In the genomic region with DNA sequence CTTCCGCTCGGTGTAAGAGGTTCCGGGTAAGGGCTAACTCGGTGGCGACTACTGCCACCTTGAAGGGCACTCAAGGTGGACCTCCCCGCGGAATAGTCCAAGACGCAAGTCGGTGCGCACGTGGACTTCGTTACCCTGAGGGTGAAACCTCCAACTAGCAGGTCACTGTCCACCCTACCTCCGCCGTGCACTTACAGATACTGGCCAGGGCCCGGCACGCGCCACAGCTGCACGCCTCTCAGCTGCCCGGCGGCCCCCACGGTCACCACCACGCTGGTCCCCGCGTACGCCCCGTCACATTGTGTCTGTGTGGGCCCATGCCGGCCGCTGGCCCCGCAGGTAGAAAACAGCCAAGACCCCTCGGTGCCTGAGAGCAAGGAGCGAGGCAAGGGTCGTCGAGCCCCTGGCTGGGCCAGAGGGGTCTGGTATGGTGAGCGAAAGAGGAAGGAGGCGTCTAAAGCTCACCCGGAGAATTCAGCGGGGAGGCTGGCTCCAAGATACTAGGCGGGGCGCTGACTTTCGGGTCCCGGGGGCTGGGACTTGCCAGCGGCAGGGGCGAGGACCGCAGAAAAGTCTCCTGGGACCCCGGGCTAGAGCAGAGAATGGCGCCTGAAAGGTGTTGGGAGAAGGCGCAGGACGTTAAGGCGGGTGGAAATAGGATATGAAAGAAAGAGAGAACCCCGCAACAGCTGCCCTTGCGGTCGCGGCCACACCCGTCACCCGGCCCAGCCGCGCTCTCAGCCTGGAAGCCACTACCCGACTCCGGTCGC, we compare ENCODE assay signal across 1 cellular context.
A peak's percentile ranks its signal among the peaks of the same experiment; 100 is the strongest.
TF ChIP-seq lines count a peak whose summit lies in the region.

No MANE protein-coding gene starts in this region.

TF ChIP-seq in GM12878, 131 proteins besides CTCF, POLR2A, EP300 and RAD21 (continues in another document):
- TF ChIP-seq KAT2A (conservative IDR thresholded peaks at IDR 0.05; ENCODE audit: control insufficient read depth, low read depth, low read length), result no peak
- no peak for TF ChIP-seq IRF4 (IDR thresholded peaks at IDR 0.05; ENCODE audit: low read depth, low read length)
- TF ChIP-seq RB1 (IDR thresholded peaks at IDR 0.05; ENCODE audit: borderline replicate concordance), result no peak
- TF ChIP-seq POLR2AphosphoS2 (IDR thresholded peaks at IDR 0.05; ENCODE audit: low read depth, low read length), result no peak
- no peak for TF ChIP-seq ZZZ3 (IDR thresholded peaks at IDR 0.05; ENCODE audit: control insufficient read depth, insufficient read length, low read depth)
- no peak for TF ChIP-seq SIX5 (IDR thresholded peaks at IDR 0.05; ENCODE audit: low read depth, low read length, severe bottlenecking)
- no peak for TF ChIP-seq CHD2 (IDR thresholded peaks at IDR 0.05; ENCODE audit: borderline replicate concordance, low read depth, low read length)
- TF ChIP-seq DPF2 (IDR thresholded peaks at IDR 0.05), result no peak
- TF ChIP-seq NFIC (IDR thresholded peaks at IDR 0.05; ENCODE audit: low read depth, low read length), result no peak
- no peak for TF ChIP-seq BCL11A (IDR thresholded peaks at IDR 0.05; ENCODE audit: low read depth, low read length)
- TF ChIP-seq KDM1A (IDR thresholded peaks at IDR 0.05; ENCODE audit: borderline replicate concordance), result no peak
- TF ChIP-seq ASH2L (IDR thresholded peaks at IDR 0.05; ENCODE audit: borderline replicate concordance, low read depth), result no peak
- TF ChIP-seq RFX5 (IDR thresholded peaks at IDR 0.05; ENCODE audit: low read depth, low read length), result no peak
- TF ChIP-seq IKZF1 (conservative IDR thresholded peaks at IDR 0.05), result peak; percentile 54
- no peak for TF ChIP-seq STAT1 (conservative IDR thresholded peaks at IDR 0.05)
- no peak for TF ChIP-seq JUNB (IDR thresholded peaks at IDR 0.05)
- no peak for TF ChIP-seq PAX5 (IDR thresholded peaks at IDR 0.05; ENCODE audit: borderline replicate concordance, low read depth, low read length)
- no peak for TF ChIP-seq NR2C2 (IDR thresholded peaks at IDR 0.05; ENCODE audit: borderline replicate concordance, control insufficient read depth, insufficient read length, low read depth)
- TF ChIP-seq MEF2B (IDR thresholded peaks at IDR 0.05; ENCODE audit: partially characterized antibody, poor library complexity, severe bottlenecking), result peak; percentile 78
- TF ChIP-seq, protein P1, sequence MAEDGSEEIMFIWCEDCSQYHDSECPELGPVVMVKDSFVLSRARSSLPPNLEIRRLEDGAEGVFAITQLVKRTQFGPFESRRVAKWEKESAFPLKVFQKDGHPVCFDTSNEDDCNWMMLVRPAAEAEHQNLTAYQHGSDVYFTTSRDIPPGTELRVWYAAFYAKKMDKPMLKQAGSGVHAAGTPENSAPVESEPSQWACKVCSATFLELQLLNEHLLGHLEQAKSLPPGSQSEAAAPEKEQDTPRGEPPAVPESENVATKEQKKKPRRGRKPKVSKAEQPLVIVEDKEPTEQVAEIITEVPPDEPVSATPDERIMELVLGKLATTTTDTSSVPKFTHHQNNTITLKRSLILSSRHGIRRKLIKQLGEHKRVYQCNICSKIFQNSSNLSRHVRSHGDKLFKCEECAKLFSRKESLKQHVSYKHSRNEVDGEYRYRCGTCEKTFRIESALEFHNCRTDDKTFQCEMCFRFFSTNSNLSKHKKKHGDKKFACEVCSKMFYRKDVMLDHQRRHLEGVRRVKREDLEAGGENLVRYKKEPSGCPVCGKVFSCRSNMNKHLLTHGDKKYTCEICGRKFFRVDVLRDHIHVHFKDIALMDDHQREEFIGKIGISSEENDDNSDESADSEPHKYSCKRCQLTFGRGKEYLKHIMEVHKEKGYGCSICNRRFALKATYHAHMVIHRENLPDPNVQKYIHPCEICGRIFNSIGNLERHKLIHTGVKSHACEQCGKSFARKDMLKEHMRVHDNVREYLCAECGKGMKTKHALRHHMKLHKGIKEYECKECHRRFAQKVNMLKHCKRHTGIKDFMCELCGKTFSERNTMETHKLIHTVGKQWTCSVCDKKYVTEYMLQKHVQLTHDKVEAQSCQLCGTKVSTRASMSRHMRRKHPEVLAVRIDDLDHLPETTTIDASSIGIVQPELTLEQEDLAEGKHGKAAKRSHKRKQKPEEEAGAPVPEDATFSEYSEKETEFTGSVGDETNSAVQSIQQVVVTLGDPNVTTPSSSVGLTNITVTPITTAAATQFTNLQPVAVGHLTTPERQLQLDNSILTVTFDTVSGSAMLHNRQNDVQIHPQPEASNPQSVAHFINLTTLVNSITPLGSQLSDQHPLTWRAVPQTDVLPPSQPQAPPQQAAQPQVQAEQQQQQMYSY (CRISPR knock-in tag; IDR thresholded peaks at IDR 0.05), result no peak
- no peak for TF ChIP-seq FOXM1 (IDR thresholded peaks at IDR 0.05; ENCODE audit: low read depth, low read length)
- TF ChIP-seq, protein P2, sequence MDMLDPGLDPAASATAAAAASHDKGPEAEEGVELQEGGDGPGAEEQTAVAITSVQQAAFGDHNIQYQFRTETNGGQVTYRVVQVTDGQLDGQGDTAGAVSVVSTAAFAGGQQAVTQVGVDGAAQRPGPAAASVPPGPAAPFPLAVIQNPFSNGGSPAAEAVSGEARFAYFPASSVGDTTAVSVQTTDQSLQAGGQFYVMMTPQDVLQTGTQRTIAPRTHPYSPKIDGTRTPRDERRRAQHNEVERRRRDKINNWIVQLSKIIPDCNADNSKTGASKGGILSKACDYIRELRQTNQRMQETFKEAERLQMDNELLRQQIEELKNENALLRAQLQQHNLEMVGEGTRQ (IDR thresholded peaks at IDR 0.05; ENCODE audit: borderline replicate concordance, low read depth, low read length), result no peak
- no peak for TF ChIP-seq RBBP5 (conservative IDR thresholded peaks at IDR 0.05)
- TF ChIP-seq CBFB (IDR thresholded peaks at IDR 0.05; ENCODE audit: low read depth), result 0 out of 2 replicates have a peak, but pooled peaks have one; percentile 27
- TF ChIP-seq, protein P3, sequence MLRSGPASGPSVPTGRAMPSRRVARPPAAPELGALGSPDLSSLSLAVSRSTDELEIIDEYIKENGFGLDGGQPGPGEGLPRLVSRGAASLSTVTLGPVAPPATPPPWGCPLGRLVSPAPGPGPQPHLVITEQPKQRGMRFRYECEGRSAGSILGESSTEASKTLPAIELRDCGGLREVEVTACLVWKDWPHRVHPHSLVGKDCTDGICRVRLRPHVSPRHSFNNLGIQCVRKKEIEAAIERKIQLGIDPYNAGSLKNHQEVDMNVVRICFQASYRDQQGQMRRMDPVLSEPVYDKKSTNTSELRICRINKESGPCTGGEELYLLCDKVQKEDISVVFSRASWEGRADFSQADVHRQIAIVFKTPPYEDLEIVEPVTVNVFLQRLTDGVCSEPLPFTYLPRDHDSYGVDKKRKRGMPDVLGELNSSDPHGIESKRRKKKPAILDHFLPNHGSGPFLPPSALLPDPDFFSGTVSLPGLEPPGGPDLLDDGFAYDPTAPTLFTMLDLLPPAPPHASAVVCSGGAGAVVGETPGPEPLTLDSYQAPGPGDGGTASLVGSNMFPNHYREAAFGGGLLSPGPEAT (IDR thresholded peaks at IDR 0.05; ENCODE audit: low read depth), result no peak
- no peak for TF ChIP-seq GABPA (IDR thresholded peaks at IDR 0.05; ENCODE audit: low read depth)
- TF ChIP-seq NFXL1 (IDR thresholded peaks at IDR 0.05; ENCODE audit: borderline replicate concordance), result no peak
- TF ChIP-seq MYC (IDR thresholded peaks at IDR 0.05; ENCODE audit: insufficient read depth, insufficient read length, insufficient replicate concordance, low read length, severe bottlenecking), result no peak
- TF ChIP-seq KLF5 (IDR thresholded peaks at IDR 0.05; ENCODE audit: partially characterized antibody), result no peak
- TF ChIP-seq, protein P4, sequence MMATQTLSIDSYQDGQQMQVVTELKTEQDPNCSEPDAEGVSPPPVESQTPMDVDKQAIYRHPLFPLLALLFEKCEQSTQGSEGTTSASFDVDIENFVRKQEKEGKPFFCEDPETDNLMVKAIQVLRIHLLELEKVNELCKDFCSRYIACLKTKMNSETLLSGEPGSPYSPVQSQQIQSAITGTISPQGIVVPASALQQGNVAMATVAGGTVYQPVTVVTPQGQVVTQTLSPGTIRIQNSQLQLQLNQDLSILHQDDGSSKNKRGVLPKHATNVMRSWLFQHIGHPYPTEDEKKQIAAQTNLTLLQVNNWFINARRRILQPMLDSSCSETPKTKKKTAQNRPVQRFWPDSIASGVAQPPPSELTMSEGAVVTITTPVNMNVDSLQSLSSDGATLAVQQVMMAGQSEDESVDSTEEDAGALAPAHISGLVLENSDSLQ (IDR thresholded peaks at IDR 0.05), result no peak
- peak; percentile 65; the same call in 1 of the 2 replicates for TF ChIP-seq TCF12 (IDR thresholded peaks at IDR 0.05; ENCODE audit: low read depth, low read length)
- TF ChIP-seq, protein P5, sequence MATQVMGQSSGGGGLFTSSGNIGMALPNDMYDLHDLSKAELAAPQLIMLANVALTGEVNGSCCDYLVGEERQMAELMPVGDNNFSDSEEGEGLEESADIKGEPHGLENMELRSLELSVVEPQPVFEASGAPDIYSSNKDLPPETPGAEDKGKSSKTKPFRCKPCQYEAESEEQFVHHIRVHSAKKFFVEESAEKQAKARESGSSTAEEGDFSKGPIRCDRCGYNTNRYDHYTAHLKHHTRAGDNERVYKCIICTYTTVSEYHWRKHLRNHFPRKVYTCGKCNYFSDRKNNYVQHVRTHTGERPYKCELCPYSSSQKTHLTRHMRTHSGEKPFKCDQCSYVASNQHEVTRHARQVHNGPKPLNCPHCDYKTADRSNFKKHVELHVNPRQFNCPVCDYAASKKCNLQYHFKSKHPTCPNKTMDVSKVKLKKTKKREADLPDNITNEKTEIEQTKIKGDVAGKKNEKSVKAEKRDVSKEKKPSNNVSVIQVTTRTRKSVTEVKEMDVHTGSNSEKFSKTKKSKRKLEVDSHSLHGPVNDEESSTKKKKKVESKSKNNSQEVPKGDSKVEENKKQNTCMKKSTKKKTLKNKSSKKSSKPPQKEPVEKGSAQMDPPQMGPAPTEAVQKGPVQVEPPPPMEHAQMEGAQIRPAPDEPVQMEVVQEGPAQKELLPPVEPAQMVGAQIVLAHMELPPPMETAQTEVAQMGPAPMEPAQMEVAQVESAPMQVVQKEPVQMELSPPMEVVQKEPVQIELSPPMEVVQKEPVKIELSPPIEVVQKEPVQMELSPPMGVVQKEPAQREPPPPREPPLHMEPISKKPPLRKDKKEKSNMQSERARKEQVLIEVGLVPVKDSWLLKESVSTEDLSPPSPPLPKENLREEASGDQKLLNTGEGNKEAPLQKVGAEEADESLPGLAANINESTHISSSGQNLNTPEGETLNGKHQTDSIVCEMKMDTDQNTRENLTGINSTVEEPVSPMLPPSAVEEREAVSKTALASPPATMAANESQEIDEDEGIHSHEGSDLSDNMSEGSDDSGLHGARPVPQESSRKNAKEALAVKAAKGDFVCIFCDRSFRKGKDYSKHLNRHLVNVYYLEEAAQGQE (IDR thresholded peaks at IDR 0.05; ENCODE audit: low read depth, low read length), result no peak
- no peak for TF ChIP-seq SUPT20H (IDR thresholded peaks at IDR 0.05; ENCODE audit: borderline replicate concordance, control insufficient read depth, low read depth, low read length)
- no peak for TF ChIP-seq BMI1 (IDR thresholded peaks at IDR 0.05; ENCODE audit: borderline replicate concordance)
- TF ChIP-seq NRF1 (conservative IDR thresholded peaks at IDR 0.05; ENCODE audit: low read depth, low read length), result no peak
- peak; percentile 67 for TF ChIP-seq RUNX3 (IDR thresholded peaks at IDR 0.05; ENCODE audit: low read length)
- TF ChIP-seq ZNF622 (IDR thresholded peaks at IDR 0.05), result no peak
- TF ChIP-seq, protein P6, sequence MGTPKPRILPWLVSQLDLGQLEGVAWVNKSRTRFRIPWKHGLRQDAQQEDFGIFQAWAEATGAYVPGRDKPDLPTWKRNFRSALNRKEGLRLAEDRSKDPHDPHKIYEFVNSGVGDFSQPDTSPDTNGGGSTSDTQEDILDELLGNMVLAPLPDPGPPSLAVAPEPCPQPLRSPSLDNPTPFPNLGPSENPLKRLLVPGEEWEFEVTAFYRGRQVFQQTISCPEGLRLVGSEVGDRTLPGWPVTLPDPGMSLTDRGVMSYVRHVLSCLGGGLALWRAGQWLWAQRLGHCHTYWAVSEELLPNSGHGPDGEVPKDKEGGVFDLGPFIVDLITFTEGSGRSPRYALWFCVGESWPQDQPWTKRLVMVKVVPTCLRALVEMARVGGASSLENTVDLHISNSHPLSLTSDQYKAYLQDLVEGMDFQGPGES (IDR thresholded peaks at IDR 0.05), result no peak
- TF ChIP-seq SMAD5 (IDR thresholded peaks at IDR 0.05; ENCODE audit: low read depth), result no peak
- TF ChIP-seq ZSCAN29 (IDR thresholded peaks at IDR 0.05), result no peak
- TF ChIP-seq, protein P7, sequence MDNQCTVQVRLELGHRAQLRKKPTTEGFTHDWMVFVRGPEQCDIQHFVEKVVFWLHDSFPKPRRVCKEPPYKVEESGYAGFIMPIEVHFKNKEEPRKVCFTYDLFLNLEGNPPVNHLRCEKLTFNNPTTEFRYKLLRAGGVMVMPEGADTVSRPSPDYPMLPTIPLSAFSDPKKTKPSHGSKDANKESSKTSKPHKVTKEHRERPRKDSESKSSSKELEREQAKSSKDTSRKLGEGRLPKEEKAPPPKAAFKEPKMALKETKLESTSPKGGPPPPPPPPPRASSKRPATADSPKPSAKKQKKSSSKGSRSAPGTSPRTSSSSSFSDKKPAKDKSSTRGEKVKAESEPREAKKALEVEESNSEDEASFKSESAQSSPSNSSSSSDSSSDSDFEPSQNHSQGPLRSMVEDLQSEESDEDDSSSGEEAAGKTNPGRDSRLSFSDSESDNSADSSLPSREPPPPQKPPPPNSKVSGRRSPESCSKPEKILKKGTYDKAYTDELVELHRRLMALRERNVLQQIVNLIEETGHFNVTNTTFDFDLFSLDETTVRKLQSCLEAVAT (IDR thresholded peaks at IDR 0.05), result no peak
- 0 out of 4 replicates have a peak, but pooled peaks have one; percentile 16 to 34 for TF ChIP-seq IKZF2 (IDR thresholded peaks at IDR 0.05)
- peak; percentile 54; the same call in 1 of the 2 replicates for TF ChIP-seq TCF3 (IDR thresholded peaks at IDR 0.05; ENCODE audit: borderline replicate concordance, insufficient read depth, low read depth, low read length)
- no peak for TF ChIP-seq MYB (IDR thresholded peaks at IDR 0.05; ENCODE audit: borderline replicate concordance, low read depth, low read length)
- no peak for TF ChIP-seq TBL1XR1 (IDR thresholded peaks at IDR 0.05; ENCODE audit: low read depth, low read length)
- TF ChIP-seq, protein P8, sequence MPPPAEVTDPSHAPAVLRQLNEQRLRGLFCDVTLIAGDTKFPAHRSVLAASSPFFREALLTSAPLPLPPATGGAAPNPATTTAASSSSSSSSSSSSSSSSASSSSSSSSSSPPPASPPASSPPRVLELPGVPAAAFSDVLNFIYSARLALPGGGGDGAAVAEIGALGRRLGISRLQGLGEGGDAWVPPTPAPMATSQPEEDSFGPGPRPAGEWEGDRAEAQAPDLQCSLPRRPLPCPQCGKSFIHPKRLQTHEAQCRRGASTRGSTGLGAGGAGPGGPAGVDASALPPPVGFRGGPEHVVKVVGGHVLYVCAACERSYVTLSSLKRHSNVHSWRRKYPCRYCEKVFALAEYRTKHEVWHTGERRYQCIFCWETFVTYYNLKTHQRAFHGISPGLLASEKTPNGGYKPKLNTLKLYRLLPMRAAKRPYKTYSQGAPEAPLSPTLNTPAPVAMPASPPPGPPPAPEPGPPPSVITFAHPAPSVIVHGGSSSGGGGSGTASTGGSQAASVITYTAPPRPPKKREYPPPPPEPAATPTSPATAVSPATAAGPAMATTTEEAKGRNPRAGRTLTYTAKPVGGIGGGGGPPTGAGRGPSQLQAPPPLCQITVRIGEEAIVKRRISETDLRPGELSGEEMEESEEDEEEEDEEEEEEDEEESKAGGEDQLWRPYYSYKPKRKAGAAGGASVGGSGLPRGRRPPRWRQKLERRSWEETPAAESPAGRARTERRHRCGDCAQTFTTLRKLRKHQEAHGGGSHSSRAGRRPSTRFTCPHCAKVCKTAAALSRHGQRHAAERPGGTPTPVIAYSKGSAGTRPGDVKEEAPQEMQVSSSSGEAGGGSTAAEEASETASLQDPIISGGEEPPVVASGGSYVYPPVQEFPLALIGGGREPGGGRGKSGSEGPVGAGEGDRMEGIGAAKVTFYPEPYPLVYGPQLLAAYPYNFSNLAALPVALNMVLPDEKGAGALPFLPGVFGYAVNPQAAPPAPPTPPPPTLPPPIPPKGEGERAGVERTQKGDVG (CRISPR knock-in tag; IDR thresholded peaks at IDR 0.05), result no peak
- TF ChIP-seq CREB1 (IDR thresholded peaks at IDR 0.05; ENCODE audit: low read depth), result no peak
- no peak for TF ChIP-seq YBX1 (IDR thresholded peaks at IDR 0.05)
